In genomic region chr1:226135059-226135651, GRCh38 we compare ENCODE assay signal across 9 cellular contexts. TPM values are rescaled to one million over a fixed set of nuclear protein-coding genes. Genes with fewer than 3 reads are reported as not detected.
DNase-seq lines count a peak whose midpoint lies in the region; ATAC-seq and TF ChIP-seq lines count a peak whose summit lies in the region.
"Had no signal": no experiment of that assay in that cellular context is flagged by ENCODE, and none has a peak within 500 bp of the region (broad histone marks: within the 10 kb centered on the region; RNA-seq: fewer than 3 reads in every experiment).

No MANE protein-coding gene starts in this region.

- no peak for TF ChIP-seq POLR2A in vagina (IDR thresholded peaks at IDR 0.05)

- H3K9me3 Mint-ChIP-seq in stimulated activated memory B cell treated with anti-CD40 and anti-IgM and Interleukin-4, amounts not matched to agents 10 μg/mL and 1 μg/mL and 100 μg/mL, for 72 hours = peaks cover 3% of the 10 kb centered on the region
- H3K9me3 Mint-ChIP-seq in effector memory CD8-positive, alpha-beta T cell = no peaks in the 10 kb centered on the region

- H3K9me3 ChIP-seq in vagina = no peaks in the 10 kb centered on the region

- H3K27me3 Mint-ChIP-seq in stimulated activated memory B cell treated with anti-CD40 and anti-IgM and Interleukin-4, amounts not matched to agents 10 μg/mL and 1 μg/mL and 100 μg/mL, for 72 hours = no peaks in the 10 kb centered on the region
- peaks cover 7 to 9% of the 10 kb centered on the region in 2 donors for H3K27me3 Mint-ChIP-seq in effector memory CD8-positive, alpha-beta T cell

- no peak overlapping the region for H3K4me3 Mint-ChIP-seq in stimulated activated memory B cell treated with anti-CD40 and anti-IgM and Interleukin-4, amounts not matched to agents 10 μg/mL and 1 μg/mL and 100 μg/mL, for 72 hours
- no peak overlapping the region for H3K4me3 Mint-ChIP-seq in effector memory CD8-positive, alpha-beta T cell

- no peaks in the 10 kb centered on the region for H3K36me3 Mint-ChIP-seq in stimulated activated memory B cell treated with anti-CD40 and anti-IgM and Interleukin-4, amounts not matched to agents 10 μg/mL and 1 μg/mL and 100 μg/mL, for 72 hours
- H3K36me3 Mint-ChIP-seq in effector memory CD8-positive, alpha-beta T cell (ENCODE audit: insufficient read depth) = peaks cover 2% of the 10 kb centered on the region

- ATAC-seq in SK-N-SH treated with all-trans-retinoic acid at 6 μM for 48 hours (peak; percentile 92), left ventricle myocardium superior (peak; percentile 80), GM19395 (IDR thresholded peaks at IDR 0.05; ENCODE audit: unreplicated experiment) (no peak)
- no peak for ATAC-seq in stimulated activated memory B cell treated with anti-CD40 and anti-IgM and Interleukin-4, amounts not matched to agents 10 μg/mL and 1 μg/mL and 100 μg/mL, for 72 hours
- no peak for ATAC-seq in effector memory CD8-positive, alpha-beta T cell (replicated peaks)

- H3K27ac Mint-ChIP-seq in stimulated activated memory B cell treated with anti-CD40 and anti-IgM and Interleukin-4, amounts not matched to agents 10 μg/mL and 1 μg/mL and 100 μg/mL, for 72 hours = peak overlapping the region; percentile 95
- H3K27ac Mint-ChIP-seq in effector memory CD8-positive, alpha-beta T cell = no peak overlapping the region

- peaks cover 38% of the 10 kb centered on the region for H3K4me1 ChIP-seq in vagina

- peaks cover 32% of the 10 kb centered on the region for H3K4me1 Mint-ChIP-seq in stimulated activated memory B cell treated with anti-CD40 and anti-IgM and Interleukin-4, amounts not matched to agents 10 μg/mL and 1 μg/mL and 100 μg/mL, for 72 hours
- H3K4me1 Mint-ChIP-seq in effector memory CD8-positive, alpha-beta T cell (ENCODE audit: low read depth in 2 of 2) = no peaks in the 10 kb centered on the region

- TF ChIP-seq CTCF in LNCaP clone FGC (IDR thresholded peaks at IDR 0.05; ENCODE audit: control insufficient read depth, extremely low read depth, insufficient read depth) = no peak
- TF ChIP-seq CTCF in vagina (IDR thresholded peaks at IDR 0.05) = no peak

- H3K27me3 ChIP-seq in vagina = no peaks in the 10 kb centered on the region

- peak; percentile 86 for DNase-seq in LNCaP clone FGC (ENCODE audit: low read depth)
- DNase-seq in left ventricle myocardium superior = peak; percentile 74
- no peak for DNase-seq in vagina (ENCODE audit: extremely low spot score in 2 of 2)
- DNase-seq in stimulated activated CD4-positive, alpha-beta T cell treated with anti-CD3 and anti-CD28 coated beads, Interleukin-2, amount 100 ng/mL, for 24 hours = no peak
- no peak for DNase-seq in effector memory CD8-positive, alpha-beta T cell
- DNase-seq: kidney glomerular epithelial cell had no signal

- intact Hi-C loops in left ventricle myocardium superior (cut with micrococcal nuclease) = no loop called here
- intact Hi-C loops in vagina (cut with DNase I) = no loop called here

- H3K4me3 ChIP-seq in LNCaP clone FGC (ENCODE audit: low read depth, low read length) = no peak overlapping the region
- no peak overlapping the region for H3K4me3 ChIP-seq in vagina

- no peaks in the 10 kb centered on the region for H3K36me3 ChIP-seq in vagina

- H3K27ac ChIP-seq in vagina = no peak overlapping the region

TF ChIP-seq in SK-N-SH treated with all-trans-retinoic acid at 6 μM for 48 hours, 23 proteins besides CTCF, POLR2A, EP300 and RAD21:
- TF ChIP-seq ZFP30 (CRISPR knock-in tag; IDR thresholded peaks at IDR 0.05) (no peak), OSR1 (CRISPR knock-in tag; IDR thresholded peaks at IDR 0.05) (no peak)

RNA-seq across cellular contexts. Expression of gene ACBD3, which starts 51.4 kb away (rescaled TPM):
- total RNA-seq in left ventricle myocardium superior = 30.1 TPM
- total RNA-seq in vagina = 38.1 TPM

Comparison
In these comparisons a context has a peak if more than half of its experiments do, and no peak if none do; other contexts are left out.
1. DNase-seq: peak in LNCaP clone FGC (single experiment) and left ventricle myocardium superior (single experiment); none in vagina (0 of 2), stimulated activated CD4-positive, alpha-beta T cell treated with anti-CD3 and anti-CD28 coated beads, Interleukin-2, amount 100 ng/mL, for 24 hours (0 of 2) and effector memory CD8-positive, alpha-beta T cell (0 of 3).
2. ATAC-seq: peak in SK-N-SH treated with all-trans-retinoic acid at 6 μM for 48 hours (single experiment) and left ventricle myocardium superior (single experiment); none in stimulated activated memory B cell treated with anti-CD40 and anti-IgM and Interleukin-4, amounts not matched to agents 10 μg/mL and 1 μg/mL and 100 μg/mL, for 72 hours (single experiment), GM19395 (single experiment) and effector memory CD8-positive, alpha-beta T cell (single experiment).